ENCODE assay signal across 6 cellular contexts in the genomic region with DNA sequence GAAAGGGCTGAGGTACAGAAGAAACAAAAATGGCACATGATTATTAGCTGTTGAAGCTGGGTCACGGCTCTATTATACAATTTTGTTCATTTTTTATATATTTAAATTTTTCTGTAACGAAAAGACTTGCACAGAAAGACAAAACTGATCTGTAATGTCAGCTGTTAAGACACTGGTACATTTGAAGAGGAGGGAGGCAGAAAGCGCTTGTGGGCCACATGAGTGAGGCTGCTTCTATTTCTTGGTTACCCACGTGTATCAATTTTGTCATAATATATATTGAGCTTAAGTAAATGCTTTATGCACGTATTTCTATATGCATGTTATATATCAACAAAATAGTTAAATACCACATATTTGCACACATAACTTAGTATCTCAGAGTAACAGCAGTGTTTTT.
"Had no signal": no experiment of that assay in that cellular context is flagged by ENCODE, and none has a peak within 500 bp of the region (broad histone marks: within the 10 kb centered on the region; RNA-seq: fewer than 3 reads in every experiment).

No MANE protein-coding gene starts in this region.

- H3K4me3 Mint-ChIP-seq: IgD-negative memory B cell had no signal

- H3K27me3 Mint-ChIP-seq: IgD-negative memory B cell had no signal

- DNase-seq: IMR-90, KBM-7 had no signal

- H3K4me3 ChIP-seq: K562 had no signal

- FAIRE-seq: HepG2, K562 had no signal

- ATAC-seq: HepG2, K562 had no signal

- H3K27ac ChIP-seq: HL-60 had no signal

- H3K27ac Mint-ChIP-seq: IgD-negative memory B cell had no signal
